8 cellular contexts compared by ENCODE assay signal in genomic region chr12:117212563-117213190, GRCh38. TPM values are rescaled to one million over a fixed set of nuclear protein-coding genes. Genes with fewer than 3 reads are reported as not detected.
A peak's percentile ranks its signal among the peaks of the same experiment; 100 is the strongest.
DNase-seq lines count a peak whose midpoint lies in the region; ATAC-seq, FAIRE-seq and TF ChIP-seq lines count a peak whose summit lies in the region.

No MANE protein-coding gene starts in this region.

- FAIRE-seq in A549 (lab: Jason Lieb, UNC) = peak; percentile 94

- H3K4me2 ChIP-seq in A549 = no peak overlapping the region

- 8% methylated on average over 7 of the region's 7 CpGs for WGBS in A549 (ENCODE audit: missing lambda C conversion rate)
- no CpG with 5 or more reads among the region's 7 CpGs for WGBS in iPS DF 6.9 (ENCODE audit: insufficient coverage, insufficient read length)

- ATAC-seq in A549 (peak; percentile 86 to 96), GM18867 (IDR thresholded peaks at IDR 0.05; ENCODE audit: unreplicated experiment) (peak; percentile 67), GM18520 (IDR thresholded peaks at IDR 0.05; ENCODE audit: unreplicated experiment) (no peak)

- TF ChIP-seq CTCF in A549 (IDR thresholded peaks at IDR 0.05) = peak; percentile 96
- peak; percentile 88 to 89 for TF ChIP-seq CTCF in brain (conservative IDR thresholded peaks at IDR 0.05)

- H3K36me3 Mint-ChIP-seq in brain = no peaks in the 10 kb centered on the region

- H3K4me1 Mint-ChIP-seq in brain = peaks cover 10% of the 10 kb centered on the region

- no peaks in the 10 kb centered on the region for H3K36me3 ChIP-seq in iPS DF 6.9 (ENCODE audit: control insufficient read depth, insufficient read depth, low read length)

- TF ChIP-seq EP300 in A549 (IDR thresholded peaks at IDR 0.05) = no peak

- no peaks in the 10 kb centered on the region for H3K9me3 Mint-ChIP-seq in brain

- POLR2A ChIA-PET in A549 (lab: Yijun Ruan, JAX) = no interaction called here

- H3K4me1 ChIP-seq in A549 (0 out of 3 replicates have a peak, but pooled peaks cover 5% of the 10 kb centered on the region), iPS DF 6.9 (ENCODE audit: control insufficient read depth, insufficient read depth, low read length) (peaks cover 2% of the 10 kb centered on the region; the same call in 1 of the 2 replicates)

- CTCF ChIA-PET in A549 (lab: Yijun Ruan, JAX) = interaction anchor here (0.6 to 16.3 kb wide), 40 partner anchors 8 to 774 kb away, joined by 3 to 287 read pairs (median 4); partner anchors contain the start of gene FBXO21

- H3K27ac ChIP-seq in A549 (peak overlapping the region in 1 of 2 experiments; percentile 5; a peak in 1 of 6 replicates), iPS DF 6.9 (ENCODE audit: low read length) (no peak overlapping the region)

- H3K27me3 Mint-ChIP-seq in brain = peaks cover 10% of the 10 kb centered on the region

- no peak overlapping the region for H3K4me3 Mint-ChIP-seq in brain

- H3K27ac Mint-ChIP-seq in brain = peak overlapping the region in 2 of 5 experiments; percentile 12 to 55

- no peaks in the 10 kb centered on the region for H3K27me3 ChIP-seq in iPS DF 6.9 (ENCODE audit: control insufficient read depth, insufficient read depth, low read length)

- H3K9me3 ChIP-seq in A549 = no peaks in the 10 kb centered on the region
- no peaks in the 10 kb centered on the region for H3K9me3 ChIP-seq in iPS DF 6.9 (ENCODE audit: control insufficient read depth, insufficient read depth, low read length)

- TF ChIP-seq POLR2A in A549 (IDR thresholded peaks at IDR 0.05; ENCODE audit: low read length) = no peak

- DNase-seq in A549 (ENCODE audit: low read depth in 1 of 2, low spot score in 1 of 2) (peak; percentile 79 to 87), NCI-H2107 (lab: John Stamatoyannopoulos, UW) (peak; percentile 82), UCSD-AML1 (lab: John Stamatoyannopoulos, UW; ENCODE audit: unreplicated experiment) (peak; percentile 49), iPS DF 6.9 (ENCODE audit: low read depth, low spot score) (peak; percentile 82)
- DNase-seq in stimulated activated CD4-positive, alpha-beta T cell treated with anti-CD3 and anti-CD28 coated beads, Interleukin-12 subunit alpha, Interleukin-12 subunit beta, amount 100 ng/mL, for 48 hours (ENCODE audit: low read depth in 2 of 3, low spot score in 1 of 3) = peak; percentile 26 to 77 (median 57)

- H3K4me3 ChIP-seq in A549 = no peak overlapping the region
- no peak overlapping the region for H3K4me3 ChIP-seq in iPS DF 6.9 (ENCODE audit: low read length)

- peak; percentile 92 to 98 for TF ChIP-seq RAD21 in A549 (conservative IDR thresholded peaks at IDR 0.05 in 1 of 2, IDR thresholded peaks at IDR 0.05 in 1 of 2)

TF ChIP-seq in A549, 52 proteins besides CTCF, POLR2A, EP300 and RAD21:
- TF ChIP-seq CEBPB (IDR thresholded peaks at IDR 0.05) (peak; percentile 33 to 70; a peak in 1 of 4 replicates), SMC3 (IDR thresholded peaks at IDR 0.05) (peak; percentile 87), POLR2AphosphoS2 (conservative IDR thresholded peaks at IDR 0.05; ENCODE audit: low read length) (no peak)

RNA-seq across cellular contexts. Expression of gene FBXO21, which starts 22.4 kb away (rescaled TPM):
- 60.3 and 62.4 TPM in 2 replicates for polyA plus RNA-seq in A549 (2011; rRNA removed)
- 88.7 and 101 TPM in 2 replicates for polyA plus RNA-seq in A549 (2012; cell fraction: cytosol; rRNA removed)
- 110 and 149 TPM in 2 replicates for polyA plus RNA-seq in A549 (2012; cell fraction: nucleus; rRNA removed)
- polyA plus RNA-seq in A549 (2017; fragmentation: RNase III; extraction: RNeasy Plus Mini Kit Qiagen cat#74134 plus additional on column Dnase treatment) = 29.8 to 33.2 TPM (median 31.2 TPM) in 3 replicates
- 151 and 197 TPM in 2 replicates for polyA minus RNA-seq in A549 (2011; rRNA and poly(A)+ RNA removed)
- 51.3 TPM for polyA plus RNA-seq in brain (ENCODE audit: insufficient read depth, low read depth, low replicate concordance)
